Comparison of ENCODE assay signal across 34 cellular contexts in genomic region chr20:62398120-62398821, GRCh38. TPM values are rescaled to one million over a fixed set of nuclear protein-coding genes. Genes with fewer than 3 reads are reported as not detected.
"Had no signal": no experiment of that assay in that cellular context is flagged by ENCODE, and none has a peak within 500 bp of the region (broad histone marks: within the 10 kb centered on the region; RNA-seq: fewer than 3 reads in every experiment).

No MANE protein-coding gene starts in this region.

- H3K4me1 Mint-ChIP-seq: activated naive CD8-positive, alpha-beta T cell treated with anti-CD3 and anti-CD28 coated beads for 36 hours; activated T-helper 17 cell treated with anti-CD3 and anti-CD28 coated beads, Interleukin-2, amount 50 U/mL, for 72 hours had no signal

- H3K4me3 ChIP-seq: adrenal gland, body of pancreas, breast epithelium, PC-9 had no signal

- H2AFZ ChIP-seq: PC-9 had no signal

- ATAC-seq: activated T-helper 17 cell treated with anti-CD3 and anti-CD28 coated beads, Interleukin-2, amount 50 U/mL, for 72 hours; body of pancreas had no signal

- H3K9me3 Mint-ChIP-seq: activated naive CD8-positive, alpha-beta T cell treated with anti-CD3 and anti-CD28 coated beads for 36 hours; activated T-helper 17 cell treated with anti-CD3 and anti-CD28 coated beads, Interleukin-2, amount 50 U/mL, for 72 hours had no signal

- DNase-seq: activated CD4-positive, alpha-beta T cell treated with anti-CD3 and anti-CD28 coated beads, Interleukin-2, amount 10 ng/mL, durations not matched to agents 24 days and 14 days; activated CD4-positive, alpha-beta T cell treated with anti-CD3 and anti-CD28 coated beads, Interleukin-2, amount 50 U/mL, for 4 hours; activated CD4-positive, CD25-positive, alpha-beta regulatory T cell; activated CD8-positive, alpha-beta memory T cell treated with anti-CD3 and anti-CD28 coated beads, Interleukin-2, amount 50 U/mL, for 4 hours; activated effector memory CD4-positive, alpha-beta T cell treated with anti-CD3 and anti-CD28 coated beads, Interleukin-2, amount 50 U/mL, for 16 hours; activated naive CD4-positive, alpha-beta T cell; activated naive CD4-positive, alpha-beta T cell treated with anti-CD3 and anti-CD28 coated beads, Interleukin-2, amount 50 U/mL, for 16 hours; activated naive CD8-positive, alpha-beta T cell treated with anti-CD3 and anti-CD28 coated beads for 36 hours; activated T-cell treated with anti-CD3 and anti-CD28 coated beads, Interleukin-2, amount 50 U/mL, for 48 hours; adrenal gland; body of pancreas; NCI-H1092 treated with DMSO at 0.1 percent for 48 hours; NCI-H1417; NCI-H146; NCI-H187; NCI-H2029 treated with DMSO at 0.1 percent for 48 hours; NCI-H2107; NCI-H2171; NCI-H510A; NCI-H526; NCI-H748 treated with DMSO at 0.1 percent for 48 hours; NK-92 treated with Interleukin-12 subunit alpha and Interleukin-12 subunit beta, amount 100 ng/mL, for 24 hours; PC-9; Right ventricle myocardium superior; SW 1271; T-helper 1 cell; T1000; WERI-Rb-1 had no signal

- H3K4me1 ChIP-seq: adrenal gland, body of pancreas, breast epithelium had no signal

- H3K27ac ChIP-seq: adrenal gland, body of pancreas, breast epithelium, PC-9, RWPE1, WERI-Rb-1 had no signal

- H3K27me3 ChIP-seq: adrenal gland, body of pancreas, breast epithelium had no signal

- H3K9me3 ChIP-seq: adrenal gland, body of pancreas, breast epithelium had no signal

- H3K4me3 Mint-ChIP-seq: activated CD4-positive, alpha-beta T cell treated with anti-CD3 and anti-CD28 coated beads, Interleukin-2, amount 10 ng/mL, durations not matched to agents 24 days and 14 days; activated naive CD8-positive, alpha-beta T cell treated with anti-CD3 and anti-CD28 coated beads for 36 hours; activated T-helper 17 cell treated with anti-CD3 and anti-CD28 coated beads, Interleukin-2, amount 50 U/mL, for 72 hours had no signal

- H3K36me3 ChIP-seq: adrenal gland, breast epithelium had no signal

- H3K4me2 ChIP-seq: PC-9 had no signal

- H3K27me3 Mint-ChIP-seq: activated CD4-positive, alpha-beta T cell treated with anti-CD3 and anti-CD28 coated beads, Interleukin-2, amount 10 ng/mL, durations not matched to agents 24 days and 14 days; activated naive CD8-positive, alpha-beta T cell treated with anti-CD3 and anti-CD28 coated beads for 36 hours; activated T-helper 17 cell treated with anti-CD3 and anti-CD28 coated beads, Interleukin-2, amount 50 U/mL, for 72 hours had no signal

- H3K27ac Mint-ChIP-seq: activated CD4-positive, alpha-beta T cell treated with anti-CD3 and anti-CD28 coated beads, Interleukin-2, amount 10 ng/mL, durations not matched to agents 24 days and 14 days; activated T-helper 17 cell treated with anti-CD3 and anti-CD28 coated beads, Interleukin-2, amount 50 U/mL, for 72 hours had no signal

RNA-seq across cellular contexts. Expression of gene RBBP8NL, which starts 29.1 kb away (rescaled TPM):
- total RNA-seq: activated CD4-positive, alpha-beta T cell treated with anti-CD3 and anti-CD28 coated beads, Interleukin-2, amount 10 ng/mL, durations not matched to agents 24 days and 14 days; activated naive CD8-positive, alpha-beta T cell treated with anti-CD3 and anti-CD28 coated beads for 36 hours; activated T-helper 17 cell treated with anti-CD3 and anti-CD28 coated beads, Interleukin-2, amount 50 U/mL, for 72 hours; adrenal gland; cardiac septum; M059J; Right ventricle myocardium superior; T-helper 2 cell treated with Interferon-gamma antibody and Interleukin-4, amounts not matched to agents 100 ng/mL and 5 ng/mL, for 36 hours had no signal
- polyA plus RNA-seq: adrenal gland had no signal
